Comparison of ENCODE assay signal across 7 cellular contexts in genomic region chr19:2231621-2232221, GRCh38. TPM values are rescaled to one million over a fixed set of nuclear protein-coding genes. Genes with fewer than 3 reads are reported as not detected.
DNase-seq lines count a peak whose midpoint lies in the region; FAIRE-seq and TF ChIP-seq lines count a peak whose summit lies in the region.
"Had no signal": no experiment of that assay in that cellular context is flagged by ENCODE, and none has a peak within 500 bp of the region (broad histone marks: within the 10 kb centered on the region; RNA-seq: fewer than 3 reads in every experiment).

No MANE protein-coding gene starts in this region.

- peaks cover 34% of the 10 kb centered on the region for H3K79me2 ChIP-seq in keratinocyte (ENCODE audit: control insufficient read depth, insufficient read depth, low read length)

- no peak overlapping the region for H3K27ac ChIP-seq in keratinocyte (ENCODE audit: control insufficient read depth, insufficient read depth, low read length)

- no peak overlapping the region for H3K4me3 ChIP-seq in keratinocyte (ENCODE audit: control insufficient read depth in 2 of 3, extremely low read depth in 1 of 3, insufficient read depth in 2 of 3, low read depth in 1 of 3, low read length in 3 of 3)

- H3K27me3 ChIP-seq in keratinocyte (ENCODE audit: control insufficient read depth, extremely low read depth, insufficient read depth, low read length) = no peaks in the 10 kb centered on the region

- H3K9me1 ChIP-seq in keratinocyte (ENCODE audit: control insufficient read depth, extremely low read depth, insufficient read depth, low read length) = no peaks in the 10 kb centered on the region

- H3K9ac ChIP-seq in keratinocyte (ENCODE audit: control insufficient read depth, extremely low read depth, insufficient read depth, low read length) = no peak overlapping the region

- dilution Hi-C loops in keratinocyte (cut with MboI; ENCODE audit: extremely low pct_ligation_motif_present, low sequenced_read_pairs) = no loop called here

- no peak overlapping the region for H3K4me2 ChIP-seq in keratinocyte (ENCODE audit: control insufficient read depth, extremely low read depth, insufficient read depth, low read depth, low read length)

- no peak for DNase-seq in GM12892 (ENCODE audit: insufficient read length)
- peak; percentile 50 for DNase-seq in MV-4-11 (lab: John Stamatoyannopoulos, UW)
- no peak for DNase-seq in keratinocyte (ENCODE audit: low read depth, low spot score)
- no peak for DNase-seq in NCI-H226
- DNase-seq in NCI-H345 (lab: John Stamatoyannopoulos, UW) = no peak
- DNase-seq in middle frontal gyrus (ENCODE audit: extremely low spot score, low spot score) = no peak

- peak; percentile 24 for FAIRE-seq in GM12892 (lab: Jason Lieb, UNC)
- no peak for FAIRE-seq in keratinocyte (lab: Jason Lieb, UNC)

- H2AFZ ChIP-seq in keratinocyte (ENCODE audit: control insufficient read depth, low read length) = no peak overlapping the region

- H3K4me1 ChIP-seq in keratinocyte (ENCODE audit: control insufficient read depth, extremely low read depth, insufficient read depth, low read length) = peaks cover 5% of the 10 kb centered on the region

- peak in 2 of 3 experiments; percentile 7 to 23 for TF ChIP-seq CTCF in keratinocyte (optimal IDR thresholded peaks at IDR 0.05 in 1 of 3, IDR thresholded peaks at IDR 0.05 in 1 of 3, conservative IDR thresholded peaks at IDR 0.05 in 1 of 3; ENCODE audit: extremely low read depth in 1 of 3, insufficient read depth in 2 of 3, low read length in 3 of 3)

- peaks cover 22 to 40% of the 10 kb centered on the region in 2 experiments for H3K36me3 ChIP-seq in keratinocyte (ENCODE audit: control insufficient read depth in 2 of 2, extremely low read depth in 1 of 2, insufficient read depth in 2 of 2, low read length in 2 of 2)

- H3K9me3 ChIP-seq in keratinocyte (ENCODE audit: control insufficient read depth, low read depth, low read length) = no peaks in the 10 kb centered on the region

- TF ChIP-seq POLR2A in GM12892 (IDR thresholded peaks at IDR 0.05; ENCODE audit: low read depth, low read length) = peak; percentile 44

- H4K20me1 ChIP-seq in keratinocyte (ENCODE audit: control insufficient read depth, extremely low read depth, insufficient read depth, low read length) = peaks cover 4% of the 10 kb centered on the region

RNA-seq across cellular contexts. Expression of gene PLEKHJ1, which starts 4.4 kb away (rescaled TPM):
- polyA plus RNA-seq in GM12892 (2012; ENCODE audit: missing spikeins) = 41.7 TPM
- 36.8 to 53.1 TPM (median 46.8 TPM) in 3 replicates for polyA plus RNA-seq in keratinocyte
- 25.8 TPM for polyA plus RNA-seq in keratinocyte (2011; ENCODE audit: low read depth)
- polyA plus RNA-seq in keratinocyte (2011; cell fraction: cytosol; rRNA removed) = 23.6 and 46.0 TPM in 2 replicates
- polyA plus RNA-seq in keratinocyte (2011; cell fraction: nucleus; rRNA removed) = 64.9 and 73.8 TPM in 2 replicates
- 34.3 and 44.2 TPM in 2 replicates for polyA plus RNA-seq in keratinocyte (2012; ENCODE audit: low replicate concordance)
- polyA minus RNA-seq in keratinocyte = 16.2 to 34.2 TPM (median 19.7 TPM) in 3 replicates
- 25.3 TPM for polyA minus RNA-seq in keratinocyte (2011; cell fraction: cytosol; rRNA and poly(A)+ RNA removed)
- 15.6 and 19.9 TPM in 2 replicates for polyA minus RNA-seq in keratinocyte (2011; cell fraction: nucleus; rRNA and poly(A)+ RNA removed)

RNA-seq across cellular contexts. Expression of gene SF3A2, which starts 4.9 kb away (rescaled TPM):
- polyA plus RNA-seq in GM12892 (2012; ENCODE audit: missing spikeins) = 15.6 TPM
- 4.7 to 24.1 TPM (median 4.7 TPM) in 3 replicates for polyA plus RNA-seq in keratinocyte
- polyA plus RNA-seq in keratinocyte (2011; ENCODE audit: low read depth) = 41.0 TPM
- polyA plus RNA-seq in keratinocyte (2011; cell fraction: cytosol; rRNA removed) = 6.9 and 16.1 TPM in 2 replicates
- 17.1 and 21.8 TPM in 2 replicates for polyA plus RNA-seq in keratinocyte (2011; cell fraction: nucleus; rRNA removed)
- 40.1 and 59.6 TPM in 2 replicates for polyA plus RNA-seq in keratinocyte (2012; ENCODE audit: low replicate concordance)
- polyA minus RNA-seq in keratinocyte = 6.7 to 25.7 TPM (median 7.2 TPM) in 3 replicates
- 37.4 TPM for polyA minus RNA-seq in keratinocyte (2011; cell fraction: cytosol; rRNA and poly(A)+ RNA removed)
- 31.1 and 35.7 TPM in 2 replicates for polyA minus RNA-seq in keratinocyte (2011; cell fraction: nucleus; rRNA and poly(A)+ RNA removed)

RNA-seq across cellular contexts. Expression of gene AMH, which starts 17.4 kb away (rescaled TPM):
- polyA plus RNA-seq in GM12892 (2012; ENCODE audit: missing spikeins) = not detected
- 0.02 to 0.15 TPM (median 0.07 TPM) in 3 replicates for polyA plus RNA-seq in keratinocyte
- 0.19 TPM for polyA plus RNA-seq in keratinocyte (2011; ENCODE audit: low read depth)
- not detected in 2 replicates for polyA plus RNA-seq in keratinocyte (2011; cell fraction: cytosol; rRNA removed)
- 0.41 and 0.85 TPM in 2 replicates for polyA plus RNA-seq in keratinocyte (2011; cell fraction: nucleus; rRNA removed)
- 0.08 and 0.56 TPM in 2 replicates for polyA plus RNA-seq in keratinocyte (2012; ENCODE audit: low replicate concordance)
- not detected in 3 replicates for polyA minus RNA-seq in keratinocyte
- not detected for polyA minus RNA-seq in keratinocyte (2011; cell fraction: cytosol; rRNA and poly(A)+ RNA removed)
- 0.21 and 0.54 TPM in 2 replicates for polyA minus RNA-seq in keratinocyte (2011; cell fraction: nucleus; rRNA and poly(A)+ RNA removed)

RNA-seq across cellular contexts. Expression of gene JSRP1, which starts 24.5 kb away (rescaled TPM):
- polyA plus RNA-seq in GM12892 (2012; ENCODE audit: missing spikeins) = 0.64 TPM
- polyA plus RNA-seq in keratinocyte = not detected in 3 replicates
- polyA plus RNA-seq in keratinocyte (2011; ENCODE audit: low read depth) = not detected
- 0.27 TPM in 1 of 2 replicates, not detected in the other for polyA plus RNA-seq in keratinocyte (2011; cell fraction: cytosol; rRNA removed)
- not detected in 2 replicates for polyA plus RNA-seq in keratinocyte (2011; cell fraction: nucleus; rRNA removed)
- polyA plus RNA-seq in keratinocyte (2012; ENCODE audit: low replicate concordance) = 0.49 and 0.66 TPM in 2 replicates
- polyA minus RNA-seq in keratinocyte = not detected in 3 replicates
- polyA minus RNA-seq in keratinocyte (2011; cell fraction: cytosol; rRNA and poly(A)+ RNA removed) = not detected
- not detected in 2 replicates for polyA minus RNA-seq in keratinocyte (2011; cell fraction: nucleus; rRNA and poly(A)+ RNA removed)

RNA-seq across cellular contexts. Expression of gene PEAK3, which starts 50.3 kb away (rescaled TPM):
- polyA plus RNA-seq in GM12892 (2012; ENCODE audit: missing spikeins) = 0.85 TPM
- not detected in 3 replicates for polyA plus RNA-seq in keratinocyte
- polyA plus RNA-seq in keratinocyte (2011; ENCODE audit: low read depth) = not detected
- not detected in 2 replicates for polyA plus RNA-seq in keratinocyte (2011; cell fraction: cytosol; rRNA removed)
- not detected in 2 replicates for polyA plus RNA-seq in keratinocyte (2011; cell fraction: nucleus; rRNA removed)
- polyA plus RNA-seq in keratinocyte (2012; ENCODE audit: low replicate concordance) = 0.03 and 0.37 TPM in 2 replicates
- polyA minus RNA-seq in keratinocyte = not detected in 3 replicates
- not detected for polyA minus RNA-seq in keratinocyte (2011; cell fraction: cytosol; rRNA and poly(A)+ RNA removed)
- polyA minus RNA-seq in keratinocyte (2011; cell fraction: nucleus; rRNA and poly(A)+ RNA removed) = not detected in 2 replicates
- polyA plus RNA-seq: neural cell had no signal
